Comparison of ENCODE assay signal across 13 cellular contexts in genomic region chr4:5712931-5713330, GRCh38. TPM values are rescaled to one million over a fixed set of nuclear protein-coding genes. Genes with fewer than 3 reads are reported as not detected.
A peak's percentile ranks its signal among the peaks of the same experiment; 100 is the strongest.
DNase-seq lines count a peak whose midpoint lies in the region; ATAC-seq and TF ChIP-seq lines count a peak whose summit lies in the region.
"Had no signal": no experiment of that assay in that cellular context is flagged by ENCODE, and none has a peak within 500 bp of the region (broad histone marks: within the 10 kb centered on the region; RNA-seq: fewer than 3 reads in every experiment).

No MANE protein-coding gene starts in this region.

- no peak overlapping the region for H4K12ac ChIP-seq in trophoblast cell (ENCODE audit: low read depth, low read length)

- peaks cover 3% of the 10 kb centered on the region for H3K36me3 Mint-ChIP-seq in T-helper 17 cell (ENCODE audit: low read depth)

- POLR2A ChIA-PET in RWPE1 (lab: Yijun Ruan, JAX; ENCODE audit: low non-redundant PET), result no interaction called here

- peaks cover 10% of the 10 kb centered on the region for H3K79me1 ChIP-seq in trophoblast cell (ENCODE audit: low read length)

- peaks cover 27% of the 10 kb centered on the region for H3K27me3 Mint-ChIP-seq in T-helper 17 cell

- DNase-seq in RWPE1 (ENCODE audit: low spot score), result no peak
- no peak for DNase-seq in fibroblast of mammary gland (ENCODE audit: low read depth)
- no peak for DNase-seq in trophoblast cell
- no peak for DNase-seq in activated CD8-positive, alpha-beta memory T cell treated with anti-CD3 and anti-CD28 coated beads, Interleukin-2, amount 50 U/mL, for 48 hours
- DNase-seq in stimulated activated naive CD4-positive, alpha-beta T cell (lab: John Stamatoyannopoulos, UW), result no peak
- DNase-seq in NCI-H1092 treated with DMSO at 0.1 percent for 48 hours (lab: John Stamatoyannopoulos, UW), result no peak
- DNase-seq in T-helper 17 cell, result no peak
- DNase-seq: CD4-positive, alpha-beta T cell; effector CD8-positive, alpha-beta T cell; islet precursor cell; NCI-H2171 treated with DMSO at 0.1 percent for 48 hours had no signal

- no peak overlapping the region for H2BK5ac ChIP-seq in trophoblast cell (ENCODE audit: low read depth, low read length, poor library complexity)

- no peak overlapping the region for H3K4me2 ChIP-seq in trophoblast cell (ENCODE audit: low read length)

- no peak overlapping the region for H3K4ac ChIP-seq in trophoblast cell (ENCODE audit: low read depth, low read length)

- H3K4me3 ChIP-seq in fibroblast of mammary gland (ENCODE audit: control insufficient read depth, low read depth, low read length), result peak overlapping the region; percentile 81
- H3K4me3 ChIP-seq in trophoblast cell (ENCODE audit: low read depth, low read length), result no peak overlapping the region

- no peak overlapping the region for H4K91ac ChIP-seq in trophoblast cell (ENCODE audit: low read depth, low read length)

- H3K9me3 ChIP-seq in trophoblast cell (ENCODE audit: insufficient read depth, low read depth, low read length) (no peaks in the 10 kb centered on the region), T-helper 17 cell (ENCODE audit: control insufficient read depth, low read length, poor library complexity, severe bottlenecking) (no peaks in the 10 kb centered on the region)

- no peak overlapping the region for H4K8ac ChIP-seq in trophoblast cell (ENCODE audit: low read depth, low read length)

- no CpG with 5 or more reads among the region's 3 CpGs for WGBS in trophoblast cell (ENCODE audit: extremely low coverage, insufficient coverage, insufficient read length)

- TF ChIP-seq CTCF in RWPE1 (conservative IDR thresholded peaks at IDR 0.05; ENCODE audit: low read depth), result no peak
- no peak for TF ChIP-seq CTCF in fibroblast of mammary gland (conservative IDR thresholded peaks at IDR 0.05; ENCODE audit: control insufficient read depth, insufficient read depth, low read depth, low read length)

- no peak overlapping the region for H3K18ac ChIP-seq in trophoblast cell (ENCODE audit: low read length)

- H3K9ac ChIP-seq in trophoblast cell (ENCODE audit: low read length), result no peak overlapping the region

- H3K27ac Mint-ChIP-seq in T-helper 17 cell, result no peak overlapping the region
- H3K27ac Mint-ChIP-seq: CD4-positive, alpha-beta T cell had no signal

- peak; percentile 7 for ATAC-seq in GM18909 (IDR thresholded peaks at IDR 0.05; ENCODE audit: poor library complexity, unreplicated experiment)
- no peak for ATAC-seq in T-helper 17 cell

- no peak overlapping the region for H2BK12ac ChIP-seq in trophoblast cell (ENCODE audit: low read length)

- peaks cover 6 to 18% of the 10 kb centered on the region in 2 experiments for H3K4me1 ChIP-seq in trophoblast cell (ENCODE audit: control insufficient read depth in 1 of 2, insufficient read depth in 2 of 2, low read length in 2 of 2)

- H2AK5ac ChIP-seq in trophoblast cell (ENCODE audit: low read length), result no peak overlapping the region

- H3K79me2 ChIP-seq in trophoblast cell (ENCODE audit: control insufficient read depth, insufficient read depth, low read length, poor library complexity), result peaks cover 7% of the 10 kb centered on the region

- H3K23ac ChIP-seq in trophoblast cell (ENCODE audit: low read length), result peak overlapping the region; percentile 18

- H3K36me3 ChIP-seq in trophoblast cell (ENCODE audit: control insufficient read depth in 1 of 2, insufficient read depth in 2 of 2, low read length in 2 of 2), result no peaks in the 10 kb centered on the region

- CTCF ChIA-PET in RWPE1 (lab: Yijun Ruan, JAX), result interaction anchor here (0.7 kb wide), 1 partner anchor 99 kb away, joined by 3 read pairs; no protein-coding TSS in a partner anchor

- no peak overlapping the region for H2AFZ ChIP-seq in trophoblast cell (ENCODE audit: insufficient read depth, low read length, poor library complexity)

- H3K27me3 ChIP-seq in trophoblast cell (ENCODE audit: insufficient read depth, low read length), result no peaks in the 10 kb centered on the region
- H3K27me3 ChIP-seq: tibial nerve had no signal

- H3K4me3 Mint-ChIP-seq in T-helper 17 cell, result no peak overlapping the region
- H3K4me3 Mint-ChIP-seq: CD4-positive, alpha-beta T cell had no signal

- no peak overlapping the region for H2BK120ac ChIP-seq in trophoblast cell (ENCODE audit: insufficient read depth, low read length, poor library complexity)

- peaks cover 4% of the 10 kb centered on the region for H3K4me1 Mint-ChIP-seq in T-helper 17 cell

- H3K27ac ChIP-seq in RWPE1, result peak overlapping the region; percentile 87
- H3K27ac ChIP-seq in trophoblast cell (ENCODE audit: low read depth, low read length), result no peak overlapping the region

- no peak overlapping the region for H3K14ac ChIP-seq in trophoblast cell (ENCODE audit: low read length)

RNA-seq across cellular contexts. Expression of gene EVC, which starts 1.9 kb away (rescaled TPM):
- polyA plus RNA-seq in trophoblast cell (2013), result 5.0 and 5.1 TPM in 2 replicates
- total RNA-seq in T-helper 17 cell, result 1 to 10 TPM; 3.4 to 5.5 TPM

RNA-seq across cellular contexts. Expression of gene EVC2, which starts 4.6 kb away (rescaled TPM):
- 2.1 and 2.3 TPM in 2 replicates for polyA plus RNA-seq in trophoblast cell (2013)
- 1 to 10 TPM; 3.6 to 6.8 TPM for total RNA-seq in T-helper 17 cell
